ENCODE assay signal across 19 cellular contexts in genomic region chr22:20223421-20224245, GRCh38. TPM values are rescaled to one million over a fixed set of nuclear protein-coding genes. Genes with fewer than 3 reads are reported as not detected.
DNase-seq lines count a peak whose midpoint lies in the region; ATAC-seq, FAIRE-seq and TF ChIP-seq lines count a peak whose summit lies in the region.
"Had no signal": no experiment of that assay in that cellular context is flagged by ENCODE, and none has a peak within 500 bp of the region (broad histone marks: within the 10 kb centered on the region; RNA-seq: fewer than 3 reads in every experiment).

No MANE protein-coding gene starts in this region.

- no peaks in the 10 kb centered on the region for H3K36me3 Mint-ChIP-seq in stimulated activated effector memory CD8-positive, alpha-beta T cell treated with anti-CD3 and anti-CD28 coated beads, Interleukin-12 subunit alpha, Interleukin-12 subunit beta, amount 100 ng/mL, for 72 hours
- H3K36me3 Mint-ChIP-seq: CD4-positive, alpha-beta memory T cell had no signal

- DNase-seq in NCI-H2081 (lab: John Stamatoyannopoulos, UW): peak; percentile 25 to 59
- DNase-seq in NCI-H2081 treated with DMSO at 0.1 percent for 48 hours (lab: John Stamatoyannopoulos, UW): no peak
- DNase-seq in K562 (ENCODE audit: extremely low read depth in 1 of 4, low spot score in 3 of 4): no peak
- no peak for DNase-seq in stimulated activated effector memory CD8-positive, alpha-beta T cell treated with anti-CD3 and anti-CD28 coated beads, Interleukin-12 subunit alpha, Interleukin-12 subunit beta, amount 100 ng/mL, for 72 hours (ENCODE audit: low spot score in 2 of 2)
- no peak for DNase-seq in activated CD8-positive, alpha-beta memory T cell treated with anti-CD3 and anti-CD28 coated beads for 24 hours
- DNase-seq in adrenal gland: no peak
- DNase-seq: Calu3; CD4-positive, alpha-beta memory T cell; GF-D8; HCEC 1CT; KBM-7; MV-4-11; NCI-H1694; NCI-H774; SHP77 had no signal

- no peak overlapping the region for H3K4me3 Mint-ChIP-seq in stimulated activated effector memory CD8-positive, alpha-beta T cell treated with anti-CD3 and anti-CD28 coated beads, Interleukin-12 subunit alpha, Interleukin-12 subunit beta, amount 100 ng/mL, for 72 hours
- H3K4me3 Mint-ChIP-seq: B cell; CD4-positive, alpha-beta memory T cell had no signal

- no peak for FAIRE-seq in K562 (lab: Jason Lieb, UNC)

- H3K27ac ChIP-seq in HEK293 (ENCODE audit: extremely low read depth, low read depth, low read length) (no peak overlapping the region), K562 (ENCODE audit: extremely low read depth, low read depth, low read length) (no peak overlapping the region), adrenal gland (no peak overlapping the region)
- H3K27ac ChIP-seq: SK-N-MC had no signal

- H3K9me3 Mint-ChIP-seq in stimulated activated effector memory CD8-positive, alpha-beta T cell treated with anti-CD3 and anti-CD28 coated beads, Interleukin-12 subunit alpha, Interleukin-12 subunit beta, amount 100 ng/mL, for 72 hours: no peaks in the 10 kb centered on the region
- H3K9me3 Mint-ChIP-seq: CD4-positive, alpha-beta memory T cell had no signal

- no peak overlapping the region for H3K4me2 ChIP-seq in K562 (ENCODE audit: insufficient read depth, low read length)

- TF ChIP-seq RAD21 in K562 (CRISPR knock-in tag; conservative IDR thresholded peaks at IDR 0.05 in 1 of 2, IDR thresholded peaks at IDR 0.05 in 1 of 2): no peak

- H3K27me3 ChIP-seq in K562 (ENCODE audit: control insufficient read depth in 2 of 2, insufficient read depth in 2 of 2, low read length in 2 of 2): peaks cover 24 to 85% of the 10 kb centered on the region in 2 experiments; a peak in 4 of 5 replicates
- no peaks in the 10 kb centered on the region for H3K27me3 ChIP-seq in adrenal gland

- no peaks in the 10 kb centered on the region for H3K79me2 ChIP-seq in K562 (ENCODE audit: control insufficient read depth, insufficient read depth, low read length)

- TF ChIP-seq CTCF in HEK293 (tag by site-specific recombination; IDR thresholded peaks at IDR 0.05): no peak
- no peak for TF ChIP-seq CTCF in K562 (IDR thresholded peaks at IDR 0.05 in 2 of 3, conservative IDR thresholded peaks at IDR 0.05 in 1 of 3; ENCODE audit: insufficient read depth in 2 of 3, low read depth in 1 of 3, low read length in 3 of 3)
- no peak for TF ChIP-seq CTCF in adrenal gland (IDR thresholded peaks at IDR 0.05)

- in situ Hi-C loops in K562 (cut with MboI): no loop called here

- ATAC-seq in K562 (no peak), GM19467 (IDR thresholded peaks at IDR 0.05; ENCODE audit: unreplicated experiment) (no peak)
- ATAC-seq in stimulated activated effector memory CD8-positive, alpha-beta T cell treated with anti-CD3 and anti-CD28 coated beads, Interleukin-12 subunit alpha, Interleukin-12 subunit beta, amount 100 ng/mL, for 72 hours: no peak

- no peak overlapping the region for H3K4me3 ChIP-seq in HEK293 (ENCODE audit: low read depth, low read length)
- no peak overlapping the region for H3K4me3 ChIP-seq in K562
- H3K4me3 ChIP-seq in adrenal gland: no peak overlapping the region
- H3K4me3 ChIP-seq: SK-N-MC had no signal

- H3K9me3 ChIP-seq in HEK293 (ENCODE audit: control insufficient read depth, insufficient read depth, low read depth, low read length): no peaks in the 10 kb centered on the region
- peaks cover 25% of the 10 kb centered on the region for H3K9me3 ChIP-seq in K562 (replicated peaks; ENCODE audit: control insufficient read depth, insufficient read depth, low read depth, low read length)
- H3K9me3 ChIP-seq in adrenal gland (replicated peaks in 1 of 3): no peaks in the 10 kb centered on the region

- H2AFZ ChIP-seq in K562 (ENCODE audit: low read depth, low read length): no peak overlapping the region

- TF ChIP-seq POLR2A in K562 (conservative IDR thresholded peaks at IDR 0.05) (no peak), adrenal gland (IDR thresholded peaks at IDR 0.05) (no peak)

- H3K4me1 Mint-ChIP-seq in stimulated activated effector memory CD8-positive, alpha-beta T cell treated with anti-CD3 and anti-CD28 coated beads, Interleukin-12 subunit alpha, Interleukin-12 subunit beta, amount 100 ng/mL, for 72 hours: no peaks in the 10 kb centered on the region
- H3K4me1 Mint-ChIP-seq: B cell had no signal

- whole genome bisulfite sequencing in K562 (ENCODE audit: insufficient coverage, low coverage, missing lambda C conversion rate): 12% methylated on average over 29 of the region's 29 CpGs
- 81 to 88% (median 83%) methylated on average over 7 to 29 of the region's 29 CpGs for WGBS in adrenal gland, 4 donors

- no peak for TF ChIP-seq EP300 in K562 (IDR thresholded peaks at IDR 0.05; ENCODE audit: low read length)

- H3K9me1 ChIP-seq in K562 (ENCODE audit: control insufficient read depth, insufficient read depth, low read length): no peaks in the 10 kb centered on the region

- peaks cover 5% of the 10 kb centered on the region; the same call in 1 of the 2 replicates for H4K20me1 ChIP-seq in K562 (replicated peaks; ENCODE audit: control insufficient read depth, insufficient read depth, low read length)

- no TSS peak for BruUV-seq in K562 (replicated peaks; lab: Mats Ljungman, UMichigan)

- no peaks in the 10 kb centered on the region for H3K36me3 ChIP-seq in HEK293 (ENCODE audit: control insufficient read depth in 2 of 2, insufficient read depth in 1 of 2, low read length in 2 of 2)
- H3K36me3 ChIP-seq in K562 (ENCODE audit: control insufficient read depth, insufficient read depth, low read length): no peaks in the 10 kb centered on the region
- H3K36me3 ChIP-seq in adrenal gland (replicated peaks in 1 of 2): no peaks in the 10 kb centered on the region

- POLR2A ChIA-PET in HEK293 (lab: Yijun Ruan, JAX): interaction anchor here (0.6 to 1.0 kb wide), 2 partner anchors 34 to 79 kb away, joined by 3 read pairs; no protein-coding TSS in a partner anchor
- POLR2A ChIA-PET in K562 (lab: Yijun Ruan, JAX): interaction anchor here (0.5 to 5.2 kb wide), 5 partner anchors 10 to 792 kb away, joined by 3 to 38 read pairs (median 4); partner anchors contain the start of gene MRPL40

- H3K27ac Mint-ChIP-seq in stimulated activated effector memory CD8-positive, alpha-beta T cell treated with anti-CD3 and anti-CD28 coated beads, Interleukin-12 subunit alpha, Interleukin-12 subunit beta, amount 100 ng/mL, for 72 hours: peak overlapping the region; percentile 50
- H3K27ac Mint-ChIP-seq: B cell had no signal

- intact Hi-C loops in K562 (cut with micrococcal nuclease): loop anchor here (2.0 kb wide), 1 partner anchor 21 kb away; no protein-coding TSS in a partner anchor
- intact Hi-C loops in adrenal gland (cut with DNase I): no loop called here

- no peak overlapping the region for H3K9ac ChIP-seq in K562 (ENCODE audit: insufficient read depth in 1 of 2, low read depth in 2 of 2, low read length in 2 of 2)

- CTCF ChIA-PET in HEK293 (lab: Yijun Ruan, JAX) (interaction anchor here (2.3 kb wide), 1 partner anchor 14 kb away, joined by 12 read pairs; no protein-coding TSS in a partner anchor), K562 (lab: Yijun Ruan, JAX; ENCODE audit: low intra/inter-chr PET ratio) (no interaction called here)

- no peaks in the 10 kb centered on the region for H3K4me1 ChIP-seq in HEK293 (ENCODE audit: control insufficient read depth, insufficient read depth, low read length)
- H3K4me1 ChIP-seq in K562 (replicated peaks in 1 of 2; ENCODE audit: control insufficient read depth in 2 of 2, insufficient read depth in 2 of 2, low read length in 2 of 2): peaks cover 0 to 37% of the 10 kb centered on the region in 2 experiments; a peak in 2 of 5 replicates
- H3K4me1 ChIP-seq in adrenal gland (replicated peaks in 1 of 2): no peaks in the 10 kb centered on the region

TF ChIP-seq in HEK293, 187 proteins besides CTCF, POLR2A, EP300 and RAD21 (continues in another document):
- TF ChIP-seq ZIC2 (tag by site-specific recombination; IDR thresholded peaks at IDR 0.05) (peak; percentile 99), GLIS2 (tag by site-specific recombination; IDR thresholded peaks at IDR 0.05) (peak; percentile 45; the same call in 1 of the 2 replicates), GLIS1 (tag by site-specific recombination; IDR thresholded peaks at IDR 0.05) (peak; percentile 100)

TF ChIP-seq in K562, 482 proteins besides CTCF, POLR2A, EP300 and RAD21 (continues in another document):
- TF ChIP-seq FOXP1 (CRISPR knock-in tag; IDR thresholded peaks at IDR 0.05): 0 out of 2 replicates have a peak, but pooled peaks have one; percentile 53
- peak; percentile 42; the same call in 1 of the 2 replicates for TF ChIP-seq ERF (CRISPR knock-in tag; IDR thresholded peaks at IDR 0.05)
- TF ChIP-seq MITF (IDR thresholded peaks at IDR 0.05): no peak

RNA-seq across cellular contexts. Expression of gene RTN4R, which starts 44.5 kb away (rescaled TPM):
- total RNA-seq in K562 (2011; cell fraction: chromatin; rRNA removed; ENCODE audit: low replicate concordance): 0.62 and 4.8 TPM in 2 replicates
- 7.4 and 9.8 TPM in 2 replicates for total RNA-seq in K562 (2011; cell fraction: nucleolus; rRNA removed)
- 3.2 and 3.7 TPM in 2 replicates for total RNA-seq in K562 (2011; cell fraction: nucleoplasm; rRNA removed)
- total RNA-seq in K562 (2014; rRNA removed) (1.5 and 2.3 TPM in 2 replicates), K562 (2014; rRNA removed; fragmentation: Illumina TruSeq; extraction: Trizol) (not detected in 2 replicates), K562 (2015; rRNA removed; fragmentation: Illumina TruSeq; extraction: Trizol) (0.41 and 0.43 TPM in 2 replicates), K562 (2021) (2.8 and 3.0 TPM in 2 replicates), adrenal gland (10 to 100 TPM in 1 of 8 donors, 1 to 10 TPM in 5, under 1 TPM in 2; 0.35 to 18.8 (median 1.4) TPM)
- polyA plus RNA-seq in K562 (2011; rRNA removed) (1.3 and 4.4 TPM in 2 replicates), K562 (2014; fragmentation: Illumina TruSeq; extraction: Trizol) (0.46 TPM in 1 of 2 replicates, not detected in the other), K562 (2014; fragmentation: Nextera tagmentation; extraction: Ambion mirVana) (under 1 TPM in 1 of 2 experiments, not detected in 1; 0.04 TPM), K562 (2014; rRNA removed) (1.2 and 2.3 TPM in 2 replicates), adrenal gland (1 to 10 TPM in 2 of 3 donors, under 1 TPM in 1; 0.35 to 1.9 (median 1.1) TPM)
- polyA plus RNA-seq in K562 (2011; cell fraction: cytosol; rRNA removed): 5.9 and 9.9 TPM in 2 replicates
- 2.9 and 3.5 TPM in 2 replicates for polyA plus RNA-seq in K562 (2011; cell fraction: nucleus; rRNA removed)
- polyA plus RNA-seq in K562 (2012): 2.9 and 4.6 TPM in 2 replicates
- polyA minus RNA-seq in K562 (2011; rRNA and poly(A)+ RNA removed): 1.0 and 1.5 TPM in 2 replicates
- 5.1 and 13.6 TPM in 2 replicates for polyA minus RNA-seq in K562 (2011; cell fraction: cytosol; rRNA and poly(A)+ RNA removed)
- polyA minus RNA-seq in K562 (2011; cell fraction: nucleus; rRNA and poly(A)+ RNA removed): 0.40 and 1.3 TPM in 2 replicates

Comparison
In these comparisons a context has a peak if more than half of its experiments do, and no peak if none do; other contexts are left out.
1. DNase-seq: peak in NCI-H2081 (2 of 2); none in NCI-H2081 treated with DMSO at 0.1 percent for 48 hours (single experiment), K562 (0 of 4), stimulated activated effector memory CD8-positive, alpha-beta T cell treated with anti-CD3 and anti-CD28 coated beads, Interleukin-12 subunit alpha, Interleukin-12 subunit beta, amount 100 ng/mL, for 72 hours (0 of 2), activated CD8-positive, alpha-beta memory T cell treated with anti-CD3 and anti-CD28 coated beads for 24 hours (single experiment) and adrenal gland (0 of 7).